ENCODE assay signal across 20 cellular contexts in the genomic region with DNA sequence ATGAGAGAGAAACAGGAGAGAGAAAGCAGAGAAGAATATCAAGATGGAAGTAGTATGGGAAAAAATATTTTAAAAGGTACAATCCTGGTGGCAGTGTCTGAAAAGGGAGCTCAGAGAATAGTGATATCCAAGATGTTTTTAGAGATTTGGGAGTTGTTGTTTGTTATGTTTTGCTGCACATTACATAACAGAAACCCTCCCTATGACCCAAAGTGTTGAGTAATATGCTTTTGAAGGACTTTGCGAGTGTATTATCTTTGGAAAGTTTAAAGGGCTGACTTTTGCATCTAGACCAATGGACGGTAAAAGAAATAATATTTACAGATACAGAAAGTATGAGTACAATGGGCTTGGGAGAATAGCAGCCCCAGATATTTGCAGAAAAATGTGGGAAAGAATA.
"Had no signal": no experiment of that assay in that cellular context is flagged by ENCODE, and none has a peak within 500 bp of the region (broad histone marks: within the 10 kb centered on the region; RNA-seq: fewer than 3 reads in every experiment).

No MANE protein-coding gene starts in this region.

- DNase-seq: dermis blood vessel endothelial cell; effector memory CD4-positive, alpha-beta T cell; foreskin melanocyte; kidney; left lung; lower lobe of right lung; naive thymus-derived CD8-positive, alpha-beta T cell; occipital lobe; pancreas; small intestine; stimulated activated CD4-positive, alpha-beta T cell treated with anti-CD3 and anti-CD28 coated beads, Interleukin-15, amount 100 ng/mL, for 24 hours; stimulated activated CD4-positive, alpha-beta T cell treated with anti-CD3 and anti-CD28 coated beads, Interleukin-2, amount 100 ng/mL, for 48 hours; stimulated activated naive B cell treated with anti-CD40 and anti-IgM and Interleukin-4, amounts not matched to agents 10 μg/mL and 1 μg/mL and 100 μg/mL, for 72 hours; transverse colon; upper lobe of right lung; uterus had no signal

- H3K36me3 ChIP-seq: esophagus muscularis mucosa, left lung, lower lobe of right lung, pancreas, thoracic aorta, transverse colon, upper lobe of right lung, uterus had no signal

- H3K4me1 ChIP-seq: left lung, lower lobe of right lung, pancreas, transverse colon, upper lobe of right lung, uterus had no signal

- H3K9me3 ChIP-seq: esophagus muscularis mucosa, lower lobe of right lung, pancreas, thoracic aorta, transverse colon, upper lobe of right lung, uterus had no signal

- H3K27me3 ChIP-seq: esophagus muscularis mucosa, hepatocyte, left lung, transverse colon, upper lobe of right lung, uterus had no signal

- ATAC-seq: left lung; lower lobe of right lung; naive thymus-derived CD8-positive, alpha-beta T cell; pancreas; stimulated activated naive B cell treated with anti-CD40 and anti-IgM and Interleukin-4, amounts not matched to agents 10 μg/mL and 1 μg/mL and 100 μg/mL, for 72 hours; upper lobe of right lung had no signal

- H3K4me3 ChIP-seq: coronary artery, esophagus muscularis mucosa, hepatocyte, left lung, lower lobe of right lung, pancreas, thoracic aorta, transverse colon, upper lobe of right lung, uterus had no signal

- H3K27ac ChIP-seq: coronary artery, esophagus muscularis mucosa, hepatocyte, left lung, lower lobe of right lung, pancreas, thoracic aorta, transverse colon, upper lobe of right lung, uterus had no signal
